1 cellular context compared by ENCODE assay signal in the genomic region with DNA sequence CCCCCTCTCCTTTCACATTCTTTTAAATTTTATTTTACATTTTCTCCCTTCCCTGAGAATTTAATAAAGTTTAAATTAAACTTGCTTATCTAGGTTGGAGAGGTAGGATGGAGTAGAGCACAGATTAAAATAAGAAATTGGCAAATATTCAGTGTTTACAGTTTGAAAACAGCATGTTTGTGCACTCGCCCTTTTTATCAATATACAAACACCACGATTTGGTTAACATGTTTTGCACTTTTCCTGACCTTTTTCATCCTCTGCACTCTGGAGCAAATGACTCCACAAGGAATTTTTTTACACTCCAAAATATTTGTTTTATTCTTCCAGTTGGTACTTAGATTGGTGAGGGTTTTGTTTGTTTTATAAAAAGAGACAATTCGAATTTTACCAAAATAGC.
TF ChIP-seq lines count a peak whose summit lies in the region.

No MANE protein-coding gene starts in this region.

TF ChIP-seq in liver, 16 proteins besides CTCF, POLR2A, EP300 and RAD21 (continued from another document):
- TF ChIP-seq, protein P1, sequence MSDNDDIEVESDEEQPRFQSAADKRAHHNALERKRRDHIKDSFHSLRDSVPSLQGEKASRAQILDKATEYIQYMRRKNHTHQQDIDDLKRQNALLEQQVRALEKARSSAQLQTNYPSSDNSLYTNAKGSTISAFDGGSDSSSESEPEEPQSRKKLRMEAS (IDR thresholded peaks at IDR 0.05), result no peak
- peak in 1 of 2 donors; percentile 18 for TF ChIP-seq HNF4A (conservative IDR thresholded peaks at IDR 0.05)
